ENCODE assay signal across 27 cellular contexts in genomic region chr7:29780346-29780745, GRCh38. TPM values are rescaled to one million over a fixed set of nuclear protein-coding genes. Genes with fewer than 3 reads are reported as not detected.
"Had no signal": no experiment of that assay in that cellular context is flagged by ENCODE, and none has a peak within 500 bp of the region (broad histone marks: within the 10 kb centered on the region; RNA-seq: fewer than 3 reads in every experiment).

No MANE protein-coding gene starts in this region.

- H3K36me3 ChIP-seq: left ventricle myocardium inferior, neural progenitor cell, neutrophil, right atrium auricular region, right lobe of liver, spleen, suprapubic skin, thoracic aorta, tibial artery, upper lobe of right lung, uterus had no signal

- DNase-seq: islet precursor cell; left ventricle myocardium inferior; mesendoderm; naive B cell; natural killer cell; nephron progenitor cell; occipital lobe; right lobe of liver; small intestine; spleen; stimulated activated CD4-positive, alpha-beta T cell treated with anti-CD3 and anti-CD28 coated beads, Interleukin-4, amount 100 ng/mL, for 24 hours; stimulated activated naive CD4-positive, alpha-beta T cell; tibial artery; trophoblast cell; upper lobe of right lung; uterus had no signal

- H3K27ac ChIP-seq: hepatocyte, left ventricle myocardium inferior, neural progenitor cell, neutrophil, parathyroid adenoma, right atrium auricular region, right lobe of liver, spleen, suprapubic skin, thoracic aorta, tibial artery, upper lobe of right lung, uterus had no signal

- H3K4me3 ChIP-seq: hepatocyte, left ventricle myocardium inferior, lung, neural progenitor cell, right atrium auricular region, right lobe of liver, spleen, suprapubic skin, thoracic aorta, tibial artery, upper lobe of right lung, uterus had no signal

- H3K4me1 ChIP-seq: left ventricle myocardium inferior, neural progenitor cell, parathyroid adenoma, right atrium auricular region, right lobe of liver, spleen, suprapubic skin, tibial artery, upper lobe of right lung, uterus had no signal

- H3K9me3 ChIP-seq: left ventricle myocardium inferior, neutrophil, right atrium auricular region, right lobe of liver, suprapubic skin, thoracic aorta, tibial artery, upper lobe of right lung, uterus had no signal

- H3K9ac ChIP-seq: neural progenitor cell, parathyroid adenoma had no signal

- ATAC-seq: natural killer cell; right lobe of liver; stimulated activated effector memory CD8-positive, alpha-beta T cell treated with anti-CD3 and anti-CD28 coated beads, Interleukin-12 subunit alpha, Interleukin-12 subunit beta, amount 100 ng/mL, for 72 hours; upper lobe of right lung had no signal

- H3K27me3 ChIP-seq: neutrophil, right atrium auricular region, right lobe of liver, tibial artery, uterus had no signal

RNA-seq across cellular contexts. Expression of gene WIPF3, which starts 26.0 kb away (rescaled TPM):
- total RNA-seq: natural killer cell, osteocyte, pulmonary artery endothelial cell had no signal
